Comparison of ENCODE assay signal across 18 cellular contexts in genomic region chr11:70153133-70153727, GRCh38.
"Had no signal": no experiment of that assay in that cellular context is flagged by ENCODE, and none has a peak within 500 bp of the region (broad histone marks: within the 10 kb centered on the region; RNA-seq: fewer than 3 reads in every experiment).

No MANE protein-coding gene starts in this region.

- H3K4me3 Mint-ChIP-seq: activated CD4-positive, alpha-beta T cell treated with anti-CD3 and anti-CD28 coated beads, Interleukin-2, amount 10 ng/mL, durations not matched to agents 7 days and 5 days; activated naive CD4-positive, alpha-beta T cell treated with anti-CD3 and anti-CD28 coated beads, Interleukin-2, amount 10 ng/mL, durations not matched to agents 7 days and 5 days; activated T-helper 17 cell treated with anti-CD3 and anti-CD28 coated beads, Interleukin-2, amount 50 U/mL, for 72 hours; immature natural killer cell; naive B cell; WTC11 had no signal

- H3K4me3 ChIP-seq: esophagus muscularis mucosa, lower lobe of right lung, skin epidermis, stomach, thoracic aorta had no signal

- H3K27me3 ChIP-seq: brain microvascular endothelial cell had no signal

- H3K27ac ChIP-seq: brain microvascular endothelial cell, esophagus muscularis mucosa, lower lobe of right lung, skin epidermis, stomach, thoracic aorta had no signal

- H3K4me1 Mint-ChIP-seq: activated CD4-positive, alpha-beta T cell treated with anti-CD3 and anti-CD28 coated beads, Interleukin-2, amount 10 ng/mL, durations not matched to agents 7 days and 5 days; activated naive CD4-positive, alpha-beta T cell treated with anti-CD3 and anti-CD28 coated beads, Interleukin-2, amount 10 ng/mL, durations not matched to agents 7 days and 5 days; activated T-helper 17 cell treated with anti-CD3 and anti-CD28 coated beads, Interleukin-2, amount 50 U/mL, for 72 hours; immature natural killer cell; naive B cell had no signal

- ATAC-seq: activated T-helper 17 cell treated with anti-CD3 and anti-CD28 coated beads, Interleukin-2, amount 50 U/mL, for 72 hours; lower lobe of right lung; WTC11 had no signal

- H3K27me3 Mint-ChIP-seq: activated CD4-positive, alpha-beta T cell treated with anti-CD3 and anti-CD28 coated beads, Interleukin-2, amount 10 ng/mL, durations not matched to agents 7 days and 5 days had no signal

- H3K36me3 Mint-ChIP-seq: activated naive CD4-positive, alpha-beta T cell treated with anti-CD3 and anti-CD28 coated beads, Interleukin-2, amount 10 ng/mL, durations not matched to agents 7 days and 5 days; immature natural killer cell; naive B cell; WTC11 had no signal

- H3K4me1 ChIP-seq: esophagus muscularis mucosa, lower lobe of right lung, stomach had no signal

- DNase-seq: activated CD4-positive, alpha-beta T cell treated with anti-CD3 and anti-CD28 coated beads, Interleukin-2, amount 10 ng/mL, durations not matched to agents 7 days and 5 days; activated CD8-positive, alpha-beta memory T cell treated with anti-CD3 and anti-CD28 coated beads for 24 hours; activated naive CD4-positive, alpha-beta T cell treated with anti-CD3 and anti-CD28 coated beads, Interleukin-2, amount 10 ng/mL, durations not matched to agents 7 days and 5 days; brain microvascular endothelial cell; foreskin fibroblast; glutamatergic neuron; immature natural killer cell; lower lobe of right lung; naive B cell; retina; stimulated activated CD4-positive, alpha-beta T cell treated with anti-CD3 and anti-CD28 coated beads, Interleukin-4, amount 100 ng/mL, for 4 hours; stomach had no signal

- H3K36me3 ChIP-seq: brain microvascular endothelial cell, esophagus muscularis mucosa, lower lobe of right lung had no signal

- FAIRE-seq: endometrium had no signal

- H3K27ac Mint-ChIP-seq: activated CD4-positive, alpha-beta T cell treated with anti-CD3 and anti-CD28 coated beads, Interleukin-2, amount 10 ng/mL, durations not matched to agents 7 days and 5 days; activated naive CD4-positive, alpha-beta T cell treated with anti-CD3 and anti-CD28 coated beads, Interleukin-2, amount 10 ng/mL, durations not matched to agents 7 days and 5 days; activated T-helper 17 cell treated with anti-CD3 and anti-CD28 coated beads, Interleukin-2, amount 50 U/mL, for 72 hours; immature natural killer cell; naive B cell; WTC11 had no signal

- H3K9me3 ChIP-seq: esophagus muscularis mucosa, lower lobe of right lung, stomach, thoracic aorta had no signal

- H3K9me3 Mint-ChIP-seq: activated CD4-positive, alpha-beta T cell treated with anti-CD3 and anti-CD28 coated beads, Interleukin-2, amount 10 ng/mL, durations not matched to agents 7 days and 5 days; activated naive CD4-positive, alpha-beta T cell treated with anti-CD3 and anti-CD28 coated beads, Interleukin-2, amount 10 ng/mL, durations not matched to agents 7 days and 5 days; activated T-helper 17 cell treated with anti-CD3 and anti-CD28 coated beads, Interleukin-2, amount 50 U/mL, for 72 hours; immature natural killer cell; naive B cell; WTC11 had no signal
